ENCODE assay signal across 15 cellular contexts in genomic region chrX:43573441-43574015, GRCh38.
DNase-seq lines count a peak whose midpoint lies in the region; ATAC-seq and TF ChIP-seq lines count a peak whose summit lies in the region.
"Had no signal": no experiment of that assay in that cellular context is flagged by ENCODE, and none has a peak within 500 bp of the region (broad histone marks: within the 10 kb centered on the region; RNA-seq: fewer than 3 reads in every experiment).

No MANE protein-coding gene starts in this region.

- H3K4me3 ChIP-seq in choroid plexus epithelial cell (ENCODE audit: low read depth, low read length), result no peak overlapping the region

- no peak overlapping the region for H3K27ac Mint-ChIP-seq in progenitor cell of endocrine pancreas
- H3K27ac Mint-ChIP-seq: CD8-positive, alpha-beta T cell; HFFc6 had no signal

- in situ Hi-C loops in KBM-7 (cut with MboI; ENCODE audit: low pct_unique_long_range_greater_than_20kb, low sequenced_read_pairs), result no loop called here

- intact Hi-C loops in left colon (cut with DNase I, micrococcal nuclease), result no loop called here

- POLR2A ChIA-PET in GM10248 (lab: Yijun Ruan, JAX), result no interaction called here

- no peak overlapping the region for H3K4me3 Mint-ChIP-seq in progenitor cell of endocrine pancreas (ENCODE audit: low read depth)
- H3K4me3 Mint-ChIP-seq: CD8-positive, alpha-beta T cell; HFFc6 had no signal

- H3K9me3 Mint-ChIP-seq in progenitor cell of endocrine pancreas (ENCODE audit: low read depth), result peaks cover 3% of the 10 kb centered on the region
- H3K9me3 Mint-ChIP-seq: CD8-positive, alpha-beta T cell; HFFc6 had no signal

- ATAC-seq in left colon, result peak; percentile 91
- ATAC-seq: CD8-positive, alpha-beta T cell; HepG2 had no signal

- TF ChIP-seq CTCF in choroid plexus epithelial cell (conservative IDR thresholded peaks at IDR 0.05; ENCODE audit: low read depth, low read length), result no peak
- TF ChIP-seq CTCF in progenitor cell of endocrine pancreas (IDR thresholded peaks at IDR 0.05; ENCODE audit: unreplicated experiment), result no peak
- TF ChIP-seq CTCF in GM10248 (IDR thresholded peaks at IDR 0.05; ENCODE audit: control extremely low read depth, extremely low read depth, low read depth, missing control alignments), result no peak

- peaks cover 5% of the 10 kb centered on the region for H3K4me1 Mint-ChIP-seq in progenitor cell of endocrine pancreas (ENCODE audit: low read depth)

- no peaks in the 10 kb centered on the region for H3K27me3 Mint-ChIP-seq in progenitor cell of endocrine pancreas

- no peaks in the 10 kb centered on the region for H3K36me3 Mint-ChIP-seq in progenitor cell of endocrine pancreas (ENCODE audit: insufficient read depth)
- H3K36me3 Mint-ChIP-seq: CD8-positive, alpha-beta T cell had no signal

- peak; percentile 38 for DNase-seq in KBM-7
- DNase-seq in choroid plexus epithelial cell (ENCODE audit: low read depth), result peak; percentile 53
- DNase-seq in left colon, result no peak
- no peak for DNase-seq in progenitor cell of endocrine pancreas (ENCODE audit: low spot score, unreplicated experiment)
- DNase-seq in GM10248 (ENCODE audit: extremely low spot score), result no peak
- DNase-seq in DMS114 treated with DMSO at 0.1 percent for 48 hours (lab: John Stamatoyannopoulos, UW; ENCODE audit: unreplicated experiment), result no peak
- no peak for DNase-seq in stimulated activated CD4-positive, alpha-beta T cell treated with anti-CD3 and anti-CD28 coated beads, Interleukin-1b, Interleukin-23, amount 100 ng/mL, for 48 hours
- DNase-seq: BE2C; CD8-positive, alpha-beta T cell; COR-L47; DND-41; GDM1; HCEC 1CT; HFFc6 had no signal

- CTCF ChIA-PET in GM10248 (lab: Yijun Ruan, JAX), result no interaction called here

Comparison
In these comparisons a context has a peak if more than half of its experiments do, and no peak if none do; other contexts are left out.
1. DNase-seq: peak in KBM-7 (single experiment) and choroid plexus epithelial cell (single experiment); none in left colon (0 of 2), progenitor cell of endocrine pancreas (single experiment), GM10248 (single experiment), DMS114 treated with DMSO at 0.1 percent for 48 hours (single experiment) and stimulated activated CD4-positive, alpha-beta T cell treated with anti-CD3 and anti-CD28 coated beads, Interleukin-1b, Interleukin-23, amount 100 ng/mL, for 48 hours (single experiment).